In the genomic region with DNA sequence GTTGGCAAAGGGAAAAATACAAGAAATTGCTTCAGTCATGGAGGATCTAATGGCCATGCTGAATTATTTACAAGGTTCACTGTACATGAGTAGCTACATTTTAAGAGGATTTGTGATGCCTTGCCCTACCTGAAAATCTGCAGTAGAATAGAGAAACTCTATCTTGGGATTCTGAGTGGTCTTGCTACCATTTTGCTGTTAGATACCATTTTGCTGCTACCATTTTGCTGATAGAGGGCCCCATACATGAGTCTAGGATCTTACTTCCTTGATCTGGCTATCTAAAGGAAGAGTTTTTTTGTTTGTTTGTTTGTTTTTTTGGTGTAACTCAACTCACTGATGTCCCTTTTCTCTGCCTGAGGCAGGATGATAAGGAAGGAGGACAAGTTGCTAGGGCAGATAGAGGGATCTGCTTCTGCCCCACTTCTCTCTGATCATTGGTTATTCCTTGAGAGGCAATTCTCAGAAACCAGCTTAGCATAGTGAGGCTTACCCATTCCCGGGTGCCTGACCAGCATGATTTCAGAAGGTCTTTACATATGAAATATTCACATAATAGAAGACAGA, we compare ENCODE assay signal across 1 cellular context.
TF ChIP-seq lines count a peak whose summit lies in the region.

No MANE protein-coding gene starts in this region.

TF ChIP-seq in K562, 482 proteins besides CTCF, POLR2A, EP300 and RAD21 (continued from another document and continues in another):
- TF ChIP-seq ZNF766 (CRISPR knock-in tag; conservative IDR thresholded peaks at IDR 0.05) = no peak
- TF ChIP-seq, protein P1, sequence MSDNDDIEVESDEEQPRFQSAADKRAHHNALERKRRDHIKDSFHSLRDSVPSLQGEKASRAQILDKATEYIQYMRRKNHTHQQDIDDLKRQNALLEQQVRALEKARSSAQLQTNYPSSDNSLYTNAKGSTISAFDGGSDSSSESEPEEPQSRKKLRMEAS (CRISPR knock-in tag; IDR thresholded peaks at IDR 0.05) = no peak
- TF ChIP-seq IRF2 (CRISPR knock-in tag; IDR thresholded peaks at IDR 0.05) = no peak
- no peak for TF ChIP-seq POLR2AphosphoS2 (IDR thresholded peaks at IDR 0.05; ENCODE audit: low read length)
- TF ChIP-seq KAT2B (IDR thresholded peaks at IDR 0.05; ENCODE audit: low read depth, low read length) = no peak
- TF ChIP-seq ZNF384 (IDR thresholded peaks at IDR 0.05; ENCODE audit: low read depth, low read length) = peak; percentile 46; the same call in 1 of the 2 replicates
- no peak for TF ChIP-seq SMAD2 (IDR thresholded peaks at IDR 0.05; ENCODE audit: low read depth, low read length)
- TF ChIP-seq MCM7 (IDR thresholded peaks at IDR 0.05) = no peak
- TF ChIP-seq, protein P2, sequence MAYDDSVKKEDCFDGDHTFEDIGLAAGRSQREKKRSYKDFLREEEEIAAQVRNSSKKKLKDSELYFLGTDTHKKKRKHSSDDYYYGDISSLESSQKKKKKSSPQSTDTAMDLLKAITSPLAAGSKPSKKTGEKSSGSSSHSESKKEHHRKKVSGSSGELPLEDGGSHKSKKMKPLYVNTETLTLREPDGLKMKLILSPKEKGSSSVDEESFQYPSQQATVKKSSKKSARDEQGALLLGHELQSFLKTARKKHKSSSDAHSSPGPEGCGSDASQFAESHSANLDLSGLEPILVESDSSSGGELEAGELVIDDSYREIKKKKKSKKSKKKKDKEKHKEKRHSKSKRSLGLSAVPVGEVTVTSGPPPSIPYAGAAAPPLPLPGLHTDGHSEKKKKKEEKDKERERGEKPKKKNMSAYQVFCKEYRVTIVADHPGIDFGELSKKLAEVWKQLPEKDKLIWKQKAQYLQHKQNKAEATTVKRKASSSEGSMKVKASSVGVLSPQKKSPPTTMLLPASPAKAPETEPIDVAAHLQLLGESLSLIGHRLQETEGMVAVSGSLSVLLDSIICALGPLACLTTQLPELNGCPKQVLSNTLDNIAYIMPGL (CRISPR knock-in tag; IDR thresholded peaks at IDR 0.05) = no peak
- no peak for TF ChIP-seq SPI1 (IDR thresholded peaks at IDR 0.05; ENCODE audit: borderline replicate concordance, low read depth, low read length)
- peak; percentile 92 for TF ChIP-seq MTA2 (IDR thresholded peaks at IDR 0.05; ENCODE audit: low read depth)
- TF ChIP-seq, protein P3, sequence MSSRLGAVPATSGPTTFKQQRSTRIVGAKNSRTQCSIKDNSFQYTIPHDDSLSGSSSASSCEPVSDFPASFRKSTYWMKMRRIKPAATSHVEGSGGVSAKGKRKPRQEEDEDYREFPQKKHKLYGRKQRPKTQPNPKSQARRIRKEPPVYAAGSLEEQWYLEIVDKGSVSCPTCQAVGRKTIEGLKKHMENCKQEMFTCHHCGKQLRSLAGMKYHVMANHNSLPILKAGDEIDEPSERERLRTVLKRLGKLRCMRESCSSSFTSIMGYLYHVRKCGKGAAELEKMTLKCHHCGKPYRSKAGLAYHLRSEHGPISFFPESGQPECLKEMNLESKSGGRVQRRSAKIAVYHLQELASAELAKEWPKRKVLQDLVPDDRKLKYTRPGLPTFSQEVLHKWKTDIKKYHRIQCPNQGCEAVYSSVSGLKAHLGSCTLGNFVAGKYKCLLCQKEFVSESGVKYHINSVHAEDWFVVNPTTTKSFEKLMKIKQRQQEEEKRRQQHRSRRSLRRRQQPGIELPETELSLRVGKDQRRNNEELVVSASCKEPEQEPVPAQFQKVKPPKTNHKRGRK (tag; IDR thresholded peaks at IDR 0.05) = no peak
- TF ChIP-seq CREBBP (IDR thresholded peaks at IDR 0.05; ENCODE audit: low read depth, low read length) = no peak
- TF ChIP-seq, protein P4, sequence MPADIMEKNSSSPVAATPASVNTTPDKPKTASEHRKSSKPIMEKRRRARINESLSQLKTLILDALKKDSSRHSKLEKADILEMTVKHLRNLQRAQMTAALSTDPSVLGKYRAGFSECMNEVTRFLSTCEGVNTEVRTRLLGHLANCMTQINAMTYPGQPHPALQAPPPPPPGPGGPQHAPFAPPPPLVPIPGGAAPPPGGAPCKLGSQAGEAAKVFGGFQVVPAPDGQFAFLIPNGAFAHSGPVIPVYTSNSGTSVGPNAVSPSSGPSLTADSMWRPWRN (IDR thresholded peaks at IDR 0.05; ENCODE audit: low read depth) = 0 out of 2 replicates have a peak, but pooled peaks have one; percentile 21
- TF ChIP-seq ETV1 (tag; conservative IDR thresholded peaks at IDR 0.05; ENCODE audit: low read depth) = no peak
- no peak for TF ChIP-seq RFX1 (IDR thresholded peaks at IDR 0.05)
- TF ChIP-seq, protein P5, sequence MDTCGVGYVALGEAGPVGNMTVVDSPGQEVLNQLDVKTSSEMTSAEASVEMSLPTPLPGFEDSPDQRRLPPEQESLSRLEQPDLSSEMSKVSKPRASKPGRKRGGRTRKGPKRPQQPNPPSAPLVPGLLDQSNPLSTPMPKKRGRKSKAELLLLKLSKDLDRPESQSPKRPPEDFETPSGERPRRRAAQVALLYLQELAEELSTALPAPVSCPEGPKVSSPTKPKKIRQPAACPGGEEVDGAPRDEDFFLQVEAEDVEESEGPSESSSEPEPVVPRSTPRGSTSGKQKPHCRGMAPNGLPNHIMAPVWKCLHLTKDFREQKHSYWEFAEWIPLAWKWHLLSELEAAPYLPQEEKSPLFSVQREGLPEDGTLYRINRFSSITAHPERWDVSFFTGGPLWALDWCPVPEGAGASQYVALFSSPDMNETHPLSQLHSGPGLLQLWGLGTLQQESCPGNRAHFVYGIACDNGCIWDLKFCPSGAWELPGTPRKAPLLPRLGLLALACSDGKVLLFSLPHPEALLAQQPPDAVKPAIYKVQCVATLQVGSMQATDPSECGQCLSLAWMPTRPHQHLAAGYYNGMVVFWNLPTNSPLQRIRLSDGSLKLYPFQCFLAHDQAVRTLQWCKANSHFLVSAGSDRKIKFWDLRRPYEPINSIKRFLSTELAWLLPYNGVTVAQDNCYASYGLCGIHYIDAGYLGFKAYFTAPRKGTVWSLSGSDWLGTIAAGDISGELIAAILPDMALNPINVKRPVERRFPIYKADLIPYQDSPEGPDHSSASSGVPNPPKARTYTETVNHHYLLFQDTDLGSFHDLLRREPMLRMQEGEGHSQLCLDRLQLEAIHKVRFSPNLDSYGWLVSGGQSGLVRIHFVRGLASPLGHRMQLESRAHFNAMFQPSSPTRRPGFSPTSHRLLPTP (IDR thresholded peaks at IDR 0.05; ENCODE audit: borderline replicate concordance, extremely low read depth, insufficient read length) = no peak
- peak; percentile 96 for TF ChIP-seq TAL1 (IDR thresholded peaks at IDR 0.05)
- no peak for TF ChIP-seq ELF1 (tag; IDR thresholded peaks at IDR 0.05)
- TF ChIP-seq ESRRB (CRISPR knock-in tag; IDR thresholded peaks at IDR 0.05; ENCODE audit: borderline replicate concordance) = no peak
- peak; percentile 61 for TF ChIP-seq GATA2 (CRISPR knock-in tag; IDR thresholded peaks at IDR 0.05)
- peak; percentile 91 for TF ChIP-seq EHMT2 (IDR thresholded peaks at IDR 0.05)
- no peak for TF ChIP-seq RBM39 (optimal IDR thresholded peaks at IDR 0.05; ENCODE audit: low read depth, low read length)
- TF ChIP-seq CHD2 (IDR thresholded peaks at IDR 0.05; ENCODE audit: low read depth, low read length) = no peak
- no peak for TF ChIP-seq ZFX (CRISPR knock-in tag; IDR thresholded peaks at IDR 0.05)
- no peak for TF ChIP-seq ZNF717 (CRISPR knock-in tag; IDR thresholded peaks at IDR 0.05)
- TF ChIP-seq, protein P6, sequence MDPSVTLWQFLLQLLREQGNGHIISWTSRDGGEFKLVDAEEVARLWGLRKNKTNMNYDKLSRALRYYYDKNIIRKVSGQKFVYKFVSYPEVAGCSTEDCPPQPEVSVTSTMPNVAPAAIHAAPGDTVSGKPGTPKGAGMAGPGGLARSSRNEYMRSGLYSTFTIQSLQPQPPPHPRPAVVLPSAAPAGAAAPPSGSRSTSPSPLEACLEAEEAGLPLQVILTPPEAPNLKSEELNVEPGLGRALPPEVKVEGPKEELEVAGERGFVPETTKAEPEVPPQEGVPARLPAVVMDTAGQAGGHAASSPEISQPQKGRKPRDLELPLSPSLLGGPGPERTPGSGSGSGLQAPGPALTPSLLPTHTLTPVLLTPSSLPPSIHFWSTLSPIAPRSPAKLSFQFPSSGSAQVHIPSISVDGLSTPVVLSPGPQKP (CRISPR knock-in tag; IDR thresholded peaks at IDR 0.05) = no peak
- TF ChIP-seq CEBPG (CRISPR knock-in tag; IDR thresholded peaks at IDR 0.05) = no peak
- TF ChIP-seq CEBPG (tag; conservative IDR thresholded peaks at IDR 0.05 in 1 of 2, IDR thresholded peaks at IDR 0.05 in 1 of 2) = no peak
- TF ChIP-seq, protein P7, sequence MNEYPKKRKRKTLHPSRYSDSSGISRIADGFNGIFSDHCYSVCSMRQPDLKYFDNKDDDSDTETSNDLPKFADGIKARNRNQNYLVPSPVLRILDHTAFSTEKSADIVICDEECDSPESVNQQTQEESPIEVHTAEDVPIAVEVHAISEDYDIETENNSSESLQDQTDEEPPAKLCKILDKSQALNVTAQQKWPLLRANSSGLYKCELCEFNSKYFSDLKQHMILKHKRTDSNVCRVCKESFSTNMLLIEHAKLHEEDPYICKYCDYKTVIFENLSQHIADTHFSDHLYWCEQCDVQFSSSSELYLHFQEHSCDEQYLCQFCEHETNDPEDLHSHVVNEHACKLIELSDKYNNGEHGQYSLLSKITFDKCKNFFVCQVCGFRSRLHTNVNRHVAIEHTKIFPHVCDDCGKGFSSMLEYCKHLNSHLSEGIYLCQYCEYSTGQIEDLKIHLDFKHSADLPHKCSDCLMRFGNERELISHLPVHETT (CRISPR knock-in tag; conservative IDR thresholded peaks at IDR 0.05 in 1 of 2, IDR thresholded peaks at IDR 0.05 in 1 of 2) = no peak
- TF ChIP-seq, protein P8, sequence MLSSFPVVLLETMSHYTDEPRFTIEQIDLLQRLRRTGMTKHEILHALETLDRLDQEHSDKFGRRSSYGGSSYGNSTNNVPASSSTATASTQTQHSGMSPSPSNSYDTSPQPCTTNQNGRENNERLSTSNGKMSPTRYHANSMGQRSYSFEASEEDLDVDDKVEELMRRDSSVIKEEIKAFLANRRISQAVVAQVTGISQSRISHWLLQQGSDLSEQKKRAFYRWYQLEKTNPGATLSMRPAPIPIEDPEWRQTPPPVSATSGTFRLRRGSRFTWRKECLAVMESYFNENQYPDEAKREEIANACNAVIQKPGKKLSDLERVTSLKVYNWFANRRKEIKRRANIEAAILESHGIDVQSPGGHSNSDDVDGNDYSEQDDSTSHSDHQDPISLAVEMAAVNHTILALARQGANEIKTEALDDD (IDR thresholded peaks at IDR 0.05) = no peak; the same call in 1 of the 2 replicates
- TF ChIP-seq HDAC2 (IDR thresholded peaks at IDR 0.05) = no peak
- TF ChIP-seq ZNF311 (CRISPR knock-in tag; IDR thresholded peaks at IDR 0.05) = no peak
- TF ChIP-seq CTBP1 (IDR thresholded peaks at IDR 0.05; ENCODE audit: borderline replicate concordance) = no peak
- no peak for TF ChIP-seq EGR1 (conservative IDR thresholded peaks at IDR 0.05)
- no peak for TF ChIP-seq ATF7 (IDR thresholded peaks at IDR 0.05)
- TF ChIP-seq ZNF140 (CRISPR knock-in tag; IDR thresholded peaks at IDR 0.05) = no peak
- TF ChIP-seq L3MBTL2 (IDR thresholded peaks at IDR 0.05) = no peak
- TF ChIP-seq BRD9 (IDR thresholded peaks at IDR 0.05; ENCODE audit: low read depth, partially characterized antibody) = no peak
- TF ChIP-seq GTF2E2 (tag; IDR thresholded peaks at IDR 0.05) = no peak
- TF ChIP-seq, protein P9, sequence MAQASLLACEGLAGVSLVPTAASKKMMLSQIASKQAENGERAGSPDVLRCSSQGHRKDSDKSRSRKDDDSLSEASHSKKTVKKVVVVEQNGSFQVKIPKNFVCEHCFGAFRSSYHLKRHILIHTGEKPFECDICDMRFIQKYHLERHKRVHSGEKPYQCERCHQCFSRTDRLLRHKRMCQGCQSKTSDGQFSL (CRISPR knock-in tag; IDR thresholded peaks at IDR 0.05) = no peak
- TF ChIP-seq, protein P9 (tag; IDR thresholded peaks at IDR 0.05) = no peak
- TF ChIP-seq NCOR1 (IDR thresholded peaks at IDR 0.05) = peak; percentile 91
- TF ChIP-seq ZNF57 (CRISPR knock-in tag; IDR thresholded peaks at IDR 0.05) = no peak
- no peak for TF ChIP-seq ERF (CRISPR knock-in tag; IDR thresholded peaks at IDR 0.05)
- peak in 1 of 2 experiments; percentile 24; a peak in 1 of 4 replicates for TF ChIP-seq RCOR1 (IDR thresholded peaks at IDR 0.05; ENCODE audit: borderline replicate concordance in 1 of 2, low read depth in 2 of 2, low read length in 2 of 2)
- TF ChIP-seq NR1H2 (CRISPR knock-in tag; IDR thresholded peaks at IDR 0.05) = no peak
- TF ChIP-seq STAT5A (IDR thresholded peaks at IDR 0.05; ENCODE audit: borderline replicate concordance, low read length) = peak; percentile 61
- TF ChIP-seq, protein P10, sequence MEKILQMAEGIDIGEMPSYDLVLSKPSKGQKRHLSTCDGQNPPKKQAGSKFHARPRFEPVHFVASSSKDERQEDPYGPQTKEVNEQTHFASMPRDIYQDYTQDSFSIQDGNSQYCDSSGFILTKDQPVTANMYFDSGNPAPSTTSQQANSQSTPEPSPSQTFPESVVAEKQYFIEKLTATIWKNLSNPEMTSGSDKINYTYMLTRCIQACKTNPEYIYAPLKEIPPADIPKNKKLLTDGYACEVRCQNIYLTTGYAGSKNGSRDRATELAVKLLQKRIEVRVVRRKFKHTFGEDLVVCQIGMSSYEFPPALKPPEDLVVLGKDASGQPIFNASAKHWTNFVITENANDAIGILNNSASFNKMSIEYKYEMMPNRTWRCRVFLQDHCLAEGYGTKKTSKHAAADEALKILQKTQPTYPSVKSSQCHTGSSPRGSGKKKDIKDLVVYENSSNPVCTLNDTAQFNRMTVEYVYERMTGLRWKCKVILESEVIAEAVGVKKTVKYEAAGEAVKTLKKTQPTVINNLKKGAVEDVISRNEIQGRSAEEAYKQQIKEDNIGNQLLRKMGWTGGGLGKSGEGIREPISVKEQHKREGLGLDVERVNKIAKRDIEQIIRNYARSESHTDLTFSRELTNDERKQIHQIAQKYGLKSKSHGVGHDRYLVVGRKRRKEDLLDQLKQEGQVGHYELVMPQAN (IDR thresholded peaks at IDR 0.05; ENCODE audit: borderline replicate concordance) = no peak
- TF ChIP-seq, protein P11, sequence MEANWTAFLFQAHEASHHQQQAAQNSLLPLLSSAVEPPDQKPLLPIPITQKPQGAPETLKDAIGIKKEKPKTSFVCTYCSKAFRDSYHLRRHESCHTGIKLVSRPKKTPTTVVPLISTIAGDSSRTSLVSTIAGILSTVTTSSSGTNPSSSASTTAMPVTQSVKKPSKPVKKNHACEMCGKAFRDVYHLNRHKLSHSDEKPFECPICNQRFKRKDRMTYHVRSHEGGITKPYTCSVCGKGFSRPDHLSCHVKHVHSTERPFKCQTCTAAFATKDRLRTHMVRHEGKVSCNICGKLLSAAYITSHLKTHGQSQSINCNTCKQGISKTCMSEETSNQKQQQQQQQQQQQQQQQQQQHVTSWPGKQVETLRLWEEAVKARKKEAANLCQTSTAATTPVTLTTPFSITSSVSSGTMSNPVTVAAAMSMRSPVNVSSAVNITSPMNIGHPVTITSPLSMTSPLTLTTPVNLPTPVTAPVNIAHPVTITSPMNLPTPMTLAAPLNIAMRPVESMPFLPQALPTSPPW (CRISPR knock-in tag; IDR thresholded peaks at IDR 0.05) = no peak
- no peak for TF ChIP-seq DIDO1 (tag; IDR thresholded peaks at IDR 0.05; ENCODE audit: low read depth)
- TF ChIP-seq NFE2L1 (tag; IDR thresholded peaks at IDR 0.05; ENCODE audit: borderline replicate concordance, low read depth) = no peak
- no peak for TF ChIP-seq GATAD2B (IDR thresholded peaks at IDR 0.05; ENCODE audit: borderline replicate concordance)
- TF ChIP-seq KDM5B (IDR thresholded peaks at IDR 0.05; ENCODE audit: insufficient replicate concordance, low read depth, low read length) = no peak
- TF ChIP-seq HDAC6 (IDR thresholded peaks at IDR 0.05; ENCODE audit: low read depth, low read length) = no peak
- no peak for TF ChIP-seq TBP (optimal IDR thresholded peaks at IDR 0.05; ENCODE audit: low read depth, low read length)
- TF ChIP-seq CHCHD3 (CRISPR knock-in tag; IDR thresholded peaks at IDR 0.05) = no peak
- no peak for TF ChIP-seq SAFB (IDR thresholded peaks at IDR 0.05; ENCODE audit: borderline replicate concordance, low read depth, low read length)
